In the genomic region with DNA sequence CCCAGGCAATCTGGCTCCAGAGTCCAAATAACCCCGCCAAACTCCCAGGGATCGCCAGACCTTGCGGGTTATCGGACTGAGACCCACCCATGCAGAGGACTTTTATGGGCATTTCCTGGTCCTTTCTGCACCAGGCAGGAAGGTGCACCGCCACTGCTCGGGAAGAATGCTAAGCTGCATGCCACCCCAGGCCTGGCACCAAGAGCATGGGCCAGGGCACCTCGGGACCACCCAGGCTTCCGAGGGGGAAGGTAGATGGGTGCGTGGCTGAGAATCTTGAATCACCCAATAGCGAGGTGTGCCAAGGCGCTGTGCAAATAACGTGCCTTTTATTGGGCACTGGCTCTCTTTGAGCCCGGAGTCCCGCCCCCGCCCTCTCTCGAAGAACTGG, we compare ENCODE assay signal across 1 cellular context.
TF ChIP-seq lines count a peak whose summit lies in the region.

No MANE protein-coding gene starts in this region.

TF ChIP-seq in GM23338, 12 proteins besides CTCF, POLR2A, EP300 and RAD21 (continued from another document):
- TF ChIP-seq, protein P1, sequence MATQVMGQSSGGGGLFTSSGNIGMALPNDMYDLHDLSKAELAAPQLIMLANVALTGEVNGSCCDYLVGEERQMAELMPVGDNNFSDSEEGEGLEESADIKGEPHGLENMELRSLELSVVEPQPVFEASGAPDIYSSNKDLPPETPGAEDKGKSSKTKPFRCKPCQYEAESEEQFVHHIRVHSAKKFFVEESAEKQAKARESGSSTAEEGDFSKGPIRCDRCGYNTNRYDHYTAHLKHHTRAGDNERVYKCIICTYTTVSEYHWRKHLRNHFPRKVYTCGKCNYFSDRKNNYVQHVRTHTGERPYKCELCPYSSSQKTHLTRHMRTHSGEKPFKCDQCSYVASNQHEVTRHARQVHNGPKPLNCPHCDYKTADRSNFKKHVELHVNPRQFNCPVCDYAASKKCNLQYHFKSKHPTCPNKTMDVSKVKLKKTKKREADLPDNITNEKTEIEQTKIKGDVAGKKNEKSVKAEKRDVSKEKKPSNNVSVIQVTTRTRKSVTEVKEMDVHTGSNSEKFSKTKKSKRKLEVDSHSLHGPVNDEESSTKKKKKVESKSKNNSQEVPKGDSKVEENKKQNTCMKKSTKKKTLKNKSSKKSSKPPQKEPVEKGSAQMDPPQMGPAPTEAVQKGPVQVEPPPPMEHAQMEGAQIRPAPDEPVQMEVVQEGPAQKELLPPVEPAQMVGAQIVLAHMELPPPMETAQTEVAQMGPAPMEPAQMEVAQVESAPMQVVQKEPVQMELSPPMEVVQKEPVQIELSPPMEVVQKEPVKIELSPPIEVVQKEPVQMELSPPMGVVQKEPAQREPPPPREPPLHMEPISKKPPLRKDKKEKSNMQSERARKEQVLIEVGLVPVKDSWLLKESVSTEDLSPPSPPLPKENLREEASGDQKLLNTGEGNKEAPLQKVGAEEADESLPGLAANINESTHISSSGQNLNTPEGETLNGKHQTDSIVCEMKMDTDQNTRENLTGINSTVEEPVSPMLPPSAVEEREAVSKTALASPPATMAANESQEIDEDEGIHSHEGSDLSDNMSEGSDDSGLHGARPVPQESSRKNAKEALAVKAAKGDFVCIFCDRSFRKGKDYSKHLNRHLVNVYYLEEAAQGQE (IDR thresholded peaks at IDR 0.05; ENCODE audit: unreplicated experiment): no peak
- TF ChIP-seq POLR2AphosphoS5 (IDR thresholded peaks at IDR 0.05; ENCODE audit: low read depth) (no peak), JUNB (IDR thresholded peaks at IDR 0.05; ENCODE audit: unreplicated experiment) (no peak)
- TF ChIP-seq, protein P2, sequence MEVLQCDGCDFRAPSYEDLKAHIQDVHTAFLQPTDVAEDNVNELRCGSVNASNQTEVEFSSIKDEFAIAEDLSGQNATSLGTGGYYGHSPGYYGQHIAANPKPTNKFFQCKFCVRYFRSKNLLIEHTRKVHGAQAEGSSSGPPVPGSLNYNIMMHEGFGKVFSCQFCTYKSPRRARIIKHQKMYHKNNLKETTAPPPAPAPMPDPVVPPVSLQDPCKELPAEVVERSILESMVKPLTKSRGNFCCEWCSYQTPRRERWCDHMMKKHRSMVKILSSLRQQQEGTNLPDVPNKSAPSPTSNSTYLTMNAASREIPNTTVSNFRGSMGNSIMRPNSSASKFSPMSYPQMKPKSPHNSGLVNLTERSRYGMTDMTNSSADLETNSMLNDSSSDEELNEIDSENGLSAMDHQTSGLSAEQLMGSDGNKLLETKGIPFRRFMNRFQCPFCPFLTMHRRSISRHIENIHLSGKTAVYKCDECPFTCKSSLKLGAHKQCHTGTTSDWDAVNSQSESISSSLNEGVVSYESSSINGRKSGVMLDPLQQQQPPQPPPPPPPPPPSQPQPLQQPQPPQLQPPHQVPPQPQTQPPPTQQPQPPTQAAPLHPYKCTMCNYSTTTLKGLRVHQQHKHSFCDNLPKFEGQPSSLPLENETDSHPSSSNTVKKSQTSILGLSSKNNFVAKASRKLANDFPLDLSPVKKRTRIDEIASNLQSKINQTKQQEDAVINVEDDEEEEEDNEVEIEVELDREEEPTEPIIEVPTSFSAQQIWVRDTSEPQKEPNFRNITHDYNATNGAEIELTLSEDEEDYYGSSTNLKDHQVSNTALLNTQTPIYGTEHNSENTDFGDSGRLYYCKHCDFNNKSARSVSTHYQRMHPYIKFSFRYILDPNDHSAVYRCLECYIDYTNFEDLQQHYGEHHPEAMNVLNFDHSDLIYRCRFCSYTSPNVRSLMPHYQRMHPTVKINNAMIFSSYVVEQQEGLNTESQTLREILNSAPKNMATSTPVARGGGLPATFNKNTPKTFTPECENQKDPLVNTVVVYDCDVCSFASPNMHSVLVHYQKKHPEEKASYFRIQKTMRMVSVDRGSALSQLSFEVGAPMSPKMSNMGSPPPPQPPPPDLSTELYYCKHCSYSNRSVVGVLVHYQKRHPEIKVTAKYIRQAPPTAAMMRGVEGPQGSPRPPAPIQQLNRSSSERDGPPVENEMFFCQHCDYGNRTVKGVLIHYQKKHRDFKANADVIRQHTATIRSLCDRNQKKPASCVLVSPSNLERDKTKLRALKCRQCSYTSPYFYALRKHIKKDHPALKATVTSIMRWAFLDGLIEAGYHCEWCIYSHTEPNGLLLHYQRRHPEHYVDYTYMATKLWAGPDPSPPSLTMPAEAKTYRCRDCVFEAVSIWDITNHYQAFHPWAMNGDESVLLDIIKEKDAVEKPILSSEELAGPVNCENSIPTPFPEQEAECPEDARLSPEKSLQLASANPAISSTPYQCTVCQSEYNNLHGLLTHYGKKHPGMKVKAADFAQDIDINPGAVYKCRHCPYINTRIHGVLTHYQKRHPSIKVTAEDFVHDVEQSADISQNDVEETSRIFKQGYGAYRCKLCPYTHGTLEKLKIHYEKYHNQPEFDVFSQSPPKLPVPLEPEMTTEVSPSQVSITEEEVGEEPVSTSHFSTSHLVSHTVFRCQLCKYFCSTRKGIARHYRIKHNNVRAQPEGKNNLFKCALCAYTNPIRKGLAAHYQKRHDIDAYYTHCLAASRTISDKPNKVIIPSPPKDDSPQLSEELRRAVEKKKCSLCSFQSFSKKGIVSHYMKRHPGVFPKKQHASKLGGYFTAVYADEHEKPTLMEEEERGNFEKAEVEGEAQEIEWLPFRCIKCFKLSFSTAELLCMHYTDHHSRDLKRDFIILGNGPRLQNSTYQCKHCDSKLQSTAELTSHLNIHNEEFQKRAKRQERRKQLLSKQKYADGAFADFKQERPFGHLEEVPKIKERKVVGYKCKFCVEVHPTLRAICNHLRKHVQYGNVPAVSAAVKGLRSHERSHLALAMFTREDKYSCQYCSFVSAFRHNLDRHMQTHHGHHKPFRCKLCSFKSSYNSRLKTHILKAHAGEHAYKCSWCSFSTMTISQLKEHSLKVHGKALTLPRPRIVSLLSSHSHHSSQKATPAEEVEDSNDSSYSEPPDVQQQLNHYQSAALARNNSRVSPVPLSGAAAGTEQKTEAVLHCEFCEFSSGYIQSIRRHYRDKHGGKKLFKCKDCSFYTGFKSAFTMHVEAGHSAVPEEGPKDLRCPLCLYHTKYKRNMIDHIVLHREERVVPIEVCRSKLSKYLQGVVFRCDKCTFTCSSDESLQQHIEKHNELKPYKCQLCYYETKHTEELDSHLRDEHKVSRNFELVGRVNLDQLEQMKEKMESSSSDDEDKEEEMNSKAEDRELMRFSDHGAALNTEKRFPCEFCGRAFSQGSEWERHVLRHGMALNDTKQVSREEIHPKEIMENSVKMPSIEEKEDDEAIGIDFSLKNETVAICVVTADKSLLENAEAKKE (CRISPR knock-in tag; IDR thresholded peaks at IDR 0.05): no peak
TF ChIP-seq in GM23338: peak in this region for 0.
